9 cellular contexts compared by ENCODE assay signal in genomic region chr1:29513357-29513756, GRCh38.
DNase-seq lines count a peak whose midpoint lies in the region; ATAC-seq lines count a peak whose summit lies in the region.
"Had no signal": no experiment of that assay in that cellular context is flagged by ENCODE, and none has a peak within 500 bp of the region (broad histone marks: within the 10 kb centered on the region; RNA-seq: fewer than 3 reads in every experiment).

No MANE protein-coding gene starts in this region.

- no peak overlapping the region for H3K4me3 ChIP-seq in Jurkat, Clone E6-1 (ENCODE audit: low read length)
- H3K4me3 ChIP-seq: BLaER1 had no signal

- H3K4me1 Mint-ChIP-seq in immature natural killer cell, result no peaks in the 10 kb centered on the region

- DNase-seq in NCI-H2227 (lab: John Stamatoyannopoulos, UW; ENCODE audit: unreplicated experiment) (peak; percentile 37), NCI-H2227 treated with DMSO at 0.1 percent for 48 hours (lab: John Stamatoyannopoulos, UW) (no peak), SK-MEL-5 (ENCODE audit: low read depth, low spot score) (peak; percentile 87), globus pallidus (ENCODE audit: low spot score) (peak; percentile 42), renal cortical epithelial cell (ENCODE audit: low read depth) (peak; percentile 60), immature natural killer cell (no peak)
- peak; percentile 47 for DNase-seq in Jurkat, Clone E6-1 (ENCODE audit: low read depth, low spot score)

- no peaks in the 10 kb centered on the region for H3K9me3 Mint-ChIP-seq in immature natural killer cell

- peaks cover 2 to 5% (median 4%) of the 10 kb centered on the region in 3 donors for H3K27me3 Mint-ChIP-seq in immature natural killer cell (ENCODE audit: low read depth in 3 of 3)

- no peak overlapping the region for H3K4me3 Mint-ChIP-seq in immature natural killer cell

- in situ Hi-C loops in SK-MEL-5 (cut with HindIII; ENCODE audit: low pct_unique_long_range_greater_than_20kb, low sequenced_read_pairs), result no loop called here

- H3K36me3 Mint-ChIP-seq in immature natural killer cell, result no peaks in the 10 kb centered on the region

- no peak for ATAC-seq in GM18907 (IDR thresholded peaks at IDR 0.05; ENCODE audit: unreplicated experiment)

- H3K27ac Mint-ChIP-seq in immature natural killer cell, result no peak overlapping the region

Comparison
In these comparisons a context has a peak if more than half of its experiments do, and no peak if none do; other contexts are left out.
1. DNase-seq: peak in NCI-H2227 (single experiment), Jurkat, Clone E6-1 (single experiment), SK-MEL-5 (single experiment), globus pallidus (single experiment) and renal cortical epithelial cell (single experiment); none in NCI-H2227 treated with DMSO at 0.1 percent for 48 hours (single experiment) and immature natural killer cell (0 of 3).